In the genomic region with DNA sequence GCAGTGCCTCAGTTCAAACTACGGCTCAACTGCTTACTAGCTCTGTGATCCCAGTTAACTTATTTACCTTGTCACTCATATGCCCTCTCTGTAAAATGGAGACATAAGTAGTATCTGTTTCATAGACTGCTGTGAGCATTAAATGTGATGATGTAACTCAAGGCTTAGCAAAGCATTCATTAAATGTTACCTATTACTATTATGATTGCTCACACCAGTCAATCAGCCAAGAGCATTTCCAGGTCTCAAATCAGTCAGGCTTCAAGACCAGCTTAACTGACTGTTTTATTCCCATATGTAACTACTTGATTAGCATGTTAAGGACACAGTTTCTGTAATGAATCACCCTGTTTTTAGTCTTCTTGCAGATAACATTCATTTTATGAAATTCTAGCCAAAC, we compare ENCODE assay signal across 17 cellular contexts.
A peak's percentile ranks its signal among the peaks of the same experiment; 100 is the strongest.
DNase-seq lines count a peak whose midpoint lies in the region; ATAC-seq lines count a peak whose summit lies in the region.
"Had no signal": no experiment of that assay in that cellular context is flagged by ENCODE, and none has a peak within 500 bp of the region (broad histone marks: within the 10 kb centered on the region; RNA-seq: fewer than 3 reads in every experiment).

No MANE protein-coding gene starts in this region.

- H3K4me3 Mint-ChIP-seq in activated T-cell treated with anti-CD3 and anti-CD28 coated beads, Interleukin-2, amount 50 U/mL, for 24 hours: no peak overlapping the region
- H3K4me3 Mint-ChIP-seq in activated naive CD8-positive, alpha-beta T cell treated with anti-CD3 and anti-CD28 coated beads, Interleukin-2, amount 10 ng/mL, durations not matched to agents 7 days and 5 days: peak overlapping the region; percentile 18

- POLR2A ChIA-PET in activated naive CD8-positive, alpha-beta T cell treated with anti-CD3 and anti-CD28 coated beads, Interleukin-2, amount 10 ng/mL, durations not matched to agents 7 days and 5 days (lab: Charles Lee): interaction anchor here (0.7 to 4.4 kb wide), 20 partner anchors 8 to 413 kb away, joined by 3 to 37 read pairs (median 7); partner anchors contain the start of gene MLLT3

- H3K36me3 Mint-ChIP-seq in activated T-cell treated with anti-CD3 and anti-CD28 coated beads, Interleukin-2, amount 50 U/mL, for 24 hours (ENCODE audit: low read depth): no peaks in the 10 kb centered on the region
- H3K36me3 Mint-ChIP-seq in activated naive CD8-positive, alpha-beta T cell treated with anti-CD3 and anti-CD28 coated beads, Interleukin-2, amount 10 ng/mL, durations not matched to agents 7 days and 5 days: peaks cover 26% of the 10 kb centered on the region

- peaks cover 38% of the 10 kb centered on the region for H3K4me1 Mint-ChIP-seq in activated T-cell treated with anti-CD3 and anti-CD28 coated beads, Interleukin-2, amount 50 U/mL, for 24 hours (ENCODE audit: low read depth)
- H3K4me1 Mint-ChIP-seq in activated naive CD8-positive, alpha-beta T cell treated with anti-CD3 and anti-CD28 coated beads, Interleukin-2, amount 10 ng/mL, durations not matched to agents 7 days and 5 days: peaks cover 47% of the 10 kb centered on the region

- no peaks in the 10 kb centered on the region for H3K27me3 Mint-ChIP-seq in activated T-cell treated with anti-CD3 and anti-CD28 coated beads, Interleukin-2, amount 50 U/mL, for 24 hours
- H3K27me3 Mint-ChIP-seq in activated naive CD8-positive, alpha-beta T cell treated with anti-CD3 and anti-CD28 coated beads, Interleukin-2, amount 10 ng/mL, durations not matched to agents 7 days and 5 days: no peaks in the 10 kb centered on the region

- DNase-seq in activated T-cell treated with anti-CD3 and anti-CD28 coated beads, Interleukin-2, amount 50 U/mL, for 24 hours: no peak
- no peak for DNase-seq in activated T-cell treated with anti-CD3 and anti-CD28 coated beads, Interleukin-2, amount 50 U/mL, for 48 hours
- no peak for DNase-seq in activated naive CD8-positive, alpha-beta T cell treated with anti-CD3 and anti-CD28 coated beads, Interleukin-2, amount 10 ng/mL, durations not matched to agents 7 days and 5 days
- DNase-seq in renal cortical epithelial cell (ENCODE audit: low read depth) (peak; percentile 77), DMS79 treated with DMSO at 0.1 percent for 48 hours (lab: John Stamatoyannopoulos, UW) (no peak)
- DNase-seq: body of pancreas, foreskin melanocyte, mesenchymal stem cell, NCI-H1105, NCI-H345, PC-3, small intestine, substantia nigra had no signal

- H3K27ac Mint-ChIP-seq in activated T-cell treated with anti-CD3 and anti-CD28 coated beads, Interleukin-2, amount 50 U/mL, for 24 hours: peak overlapping the region; percentile 95
- H3K27ac Mint-ChIP-seq in activated naive CD8-positive, alpha-beta T cell treated with anti-CD3 and anti-CD28 coated beads, Interleukin-2, amount 10 ng/mL, durations not matched to agents 7 days and 5 days: peak overlapping the region; percentile 95

- ATAC-seq in HG02938 (IDR thresholded peaks at IDR 0.05; ENCODE audit: unreplicated experiment) (peak; percentile 49), GM19455 (IDR thresholded peaks at IDR 0.05; ENCODE audit: unreplicated experiment) (no peak), HG03432 (IDR thresholded peaks at IDR 0.05; ENCODE audit: unreplicated experiment) (no peak)
- peak; percentile 31 for ATAC-seq in activated naive CD8-positive, alpha-beta T cell treated with anti-CD3 and anti-CD28 coated beads, Interleukin-2, amount 10 ng/mL, durations not matched to agents 7 days and 5 days (ENCODE audit: low read depth)
- ATAC-seq: body of pancreas, HCT116, PC-3 had no signal

- H3K9me3 Mint-ChIP-seq in activated T-cell treated with anti-CD3 and anti-CD28 coated beads, Interleukin-2, amount 50 U/mL, for 24 hours: no peaks in the 10 kb centered on the region
- peaks cover 2% of the 10 kb centered on the region for H3K9me3 Mint-ChIP-seq in activated naive CD8-positive, alpha-beta T cell treated with anti-CD3 and anti-CD28 coated beads, Interleukin-2, amount 10 ng/mL, durations not matched to agents 7 days and 5 days

Comparison
In these comparisons a context has a peak if more than half of its experiments do, and no peak if none do; other contexts are left out.
1. ATAC-seq: peak in HG02938 (single experiment) and activated naive CD8-positive, alpha-beta T cell treated with anti-CD3 and anti-CD28 coated beads, Interleukin-2, amount 10 ng/mL, durations not matched to agents 7 days and 5 days (single experiment); none in GM19455 (single experiment) and HG03432 (single experiment).